In the genomic region with DNA sequence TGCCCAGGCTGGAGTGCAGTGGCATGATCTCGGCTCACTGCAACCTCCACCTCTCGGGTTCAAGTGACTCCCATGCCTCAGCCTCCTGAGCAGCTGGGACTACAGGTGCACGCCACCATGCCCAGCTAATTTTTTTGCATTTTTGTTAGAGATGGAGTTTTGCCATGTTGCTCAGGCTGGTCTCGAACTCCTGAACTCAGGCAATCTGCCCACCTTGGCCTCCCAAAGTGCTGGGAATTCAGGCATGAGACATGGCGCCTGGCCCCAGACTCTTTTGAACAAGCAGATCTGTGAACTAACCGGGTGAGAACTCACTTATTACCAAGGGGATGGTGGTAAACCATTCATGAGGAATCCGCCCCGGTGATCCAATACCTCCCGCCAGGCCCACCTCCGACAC, we compare ENCODE assay signal across 9 cellular contexts. TPM values are rescaled to one million over a fixed set of nuclear protein-coding genes. Genes with fewer than 3 reads are reported as not detected.
"Had no signal": no experiment of that assay in that cellular context is flagged by ENCODE, and none has a peak within 500 bp of the region (broad histone marks: within the 10 kb centered on the region; RNA-seq: fewer than 3 reads in every experiment).

No MANE protein-coding gene starts in this region.

RNA-seq across cellular contexts. Expression of a gene that starts 18.2 kb away (rescaled TPM):
- total RNA-seq: LHCN-M2, MCF 10A, NCI-H460, OCI-LY7, PC-9, Right ventricle myocardium inferior, RPMI7951, SJCRH30, SK-MEL-5 had no signal
